In genomic region chr17:15388356-15389046, GRCh38 we compare ENCODE assay signal across 20 cellular contexts. TPM values are rescaled to one million over a fixed set of nuclear protein-coding genes. Genes with fewer than 3 reads are reported as not detected.
DNase-seq lines count a peak whose midpoint lies in the region; ATAC-seq and TF ChIP-seq lines count a peak whose summit lies in the region.
"Had no signal": no experiment of that assay in that cellular context is flagged by ENCODE, and none has a peak within 500 bp of the region (broad histone marks: within the 10 kb centered on the region; RNA-seq: fewer than 3 reads in every experiment).

No MANE protein-coding gene starts in this region.

- TF ChIP-seq CTCF in esophagus muscularis mucosa (IDR thresholded peaks at IDR 0.05) (no peak), osteocyte (IDR thresholded peaks at IDR 0.05) (no peak)

- peaks cover 17% of the 10 kb centered on the region for H3K4me1 Mint-ChIP-seq in osteocyte (ENCODE audit: unreplicated experiment)
- H3K4me1 Mint-ChIP-seq: B cell had no signal

- H3K4me3 ChIP-seq in esophagus muscularis mucosa, result no peak overlapping the region
- H3K4me3 ChIP-seq in subcutaneous abdominal adipose tissue (ENCODE audit: low read depth in 1 of 5, low read length in 5 of 5), result no peak overlapping the region
- H3K4me3 ChIP-seq: BLaER1 treated with 17β-estradiol and CSF1 and Interleukin-3, amounts not matched to agents 10 nM and 100 nM; GM12878; GM23338 had no signal

- TF ChIP-seq EP300 in esophagus muscularis mucosa (IDR thresholded peaks at IDR 0.05), result no peak

- peak; percentile 19 for ATAC-seq in left ventricle myocardium superior
- ATAC-seq in GM21390 (IDR thresholded peaks at IDR 0.05; ENCODE audit: unreplicated experiment), result no peak
- ATAC-seq: CD8-positive, alpha-beta T cell; GM12878; GM23338 had no signal

- 83% methylated on average over 8 of the region's 8 CpGs for WGBS in esophagus muscularis mucosa

- H3K27ac Mint-ChIP-seq in osteocyte (ENCODE audit: unreplicated experiment), result no peak overlapping the region
- H3K27ac Mint-ChIP-seq: B cell; CD8-positive, alpha-beta T cell; GM23338 had no signal

- H3K36me3 ChIP-seq in esophagus muscularis mucosa (no peaks in the 10 kb centered on the region), subcutaneous abdominal adipose tissue (ENCODE audit: control insufficient read depth in 5 of 5, insufficient read depth in 5 of 5, low read length in 5 of 5) (no peaks in the 10 kb centered on the region)
- H3K36me3 ChIP-seq: BLaER1 treated with 17β-estradiol and CSF1 and Interleukin-3, amounts not matched to agents 10 nM and 100 nM had no signal

- peak overlapping the region in 1 of 5 donors; percentile 11 for H3K9ac ChIP-seq in subcutaneous abdominal adipose tissue (ENCODE audit: low read length in 5 of 5)
- H3K9ac ChIP-seq: BLaER1 treated with 17β-estradiol and CSF1 and Interleukin-3, amounts not matched to agents 10 nM and 100 nM had no signal

- in situ Hi-C loops in KBM-7 (cut with MboI; ENCODE audit: low pct_unique_long_range_greater_than_20kb, low sequenced_read_pairs), result no loop called here

- H3K9me3 ChIP-seq in esophagus muscularis mucosa (no peaks in the 10 kb centered on the region), subcutaneous abdominal adipose tissue (ENCODE audit: control insufficient read depth in 5 of 5, low read length in 5 of 5) (no peaks in the 10 kb centered on the region)

- peaks cover 0 to 12% (median 3%) of the 10 kb centered on the region in 4 donors for H3K4me1 ChIP-seq in esophagus muscularis mucosa
- peaks cover 0 to 23% (median 21%) of the 10 kb centered on the region in 5 donors for H3K4me1 ChIP-seq in subcutaneous abdominal adipose tissue (ENCODE audit: control insufficient read depth in 5 of 5, insufficient read depth in 5 of 5, low read length in 5 of 5)

- H3K27me3 Mint-ChIP-seq in osteocyte (ENCODE audit: unreplicated experiment), result peaks cover 2% of the 10 kb centered on the region

- no peaks in the 10 kb centered on the region for H3K36me3 Mint-ChIP-seq in osteocyte (ENCODE audit: unreplicated experiment)
- H3K36me3 Mint-ChIP-seq: CD8-positive, alpha-beta T cell had no signal

- H3K27me3 ChIP-seq in esophagus muscularis mucosa (no peaks in the 10 kb centered on the region), subcutaneous abdominal adipose tissue (ENCODE audit: control insufficient read depth in 5 of 5, insufficient read depth in 4 of 5, low read length in 5 of 5) (no peaks in the 10 kb centered on the region)
- H3K27me3 ChIP-seq: BLaER1 treated with 17β-estradiol and CSF1 and Interleukin-3, amounts not matched to agents 10 nM and 100 nM had no signal

- DNase-seq in KBM-7, result peak; percentile 30
- DNase-seq in esophagus muscularis mucosa (ENCODE audit: extremely low spot score), result peak; percentile 87
- DNase-seq in left ventricle myocardium superior, result peak; percentile 54
- DNase-seq in osteocyte (ENCODE audit: extremely low spot score, unreplicated experiment), result no peak
- DNase-seq in Kasumi-1 (lab: John Stamatoyannopoulos, UW), result no peak
- DNase-seq: Calu3; CD8-positive, alpha-beta T cell; DMS53; DND-41; EL; HCEC 1CT had no signal

- no peak overlapping the region for H3K27ac ChIP-seq in esophagus muscularis mucosa (replicated peaks in 1 of 4)
- peak overlapping the region; percentile 51 for H3K27ac ChIP-seq in subcutaneous abdominal adipose tissue (ENCODE audit: low read depth, low read length)
- H3K27ac ChIP-seq: BLaER1 treated with 17β-estradiol and CSF1 and Interleukin-3, amounts not matched to agents 10 nM and 100 nM had no signal

- no peak overlapping the region for H3K4me3 Mint-ChIP-seq in osteocyte (ENCODE audit: unreplicated experiment)
- H3K4me3 Mint-ChIP-seq: B cell; CD8-positive, alpha-beta T cell; GM23338 had no signal

- H3K9me3 Mint-ChIP-seq in osteocyte (ENCODE audit: unreplicated experiment), result peaks cover 8% of the 10 kb centered on the region
- H3K9me3 Mint-ChIP-seq: GM23338 had no signal

- TF ChIP-seq POLR2A in esophagus muscularis mucosa (IDR thresholded peaks at IDR 0.05; ENCODE audit: low read depth), result no peak

- intact Hi-C loops in esophagus muscularis mucosa (cut with DNase I) (no loop called here), left ventricle myocardium superior (cut with micrococcal nuclease) (no loop called here)

RNA-seq across cellular contexts. Expression of gene TEKT3, which starts 47.1 kb away (rescaled TPM):
- total RNA-seq in esophagus muscularis mucosa, result not detected
- 0.40 TPM for total RNA-seq in left ventricle myocardium superior
- total RNA-seq in osteocyte, result not detected in 2 replicates
- total RNA-seq: A172, Calu3, G401, GM12878, HT-29 had no signal

Comparison
In these comparisons a context has a peak if more than half of its experiments do, and no peak if none do; other contexts are left out.
1. DNase-seq: peak in KBM-7 (single experiment), esophagus muscularis mucosa (single experiment) and left ventricle myocardium superior (single experiment); none in osteocyte (single experiment) and Kasumi-1 (0 of 2).